In genomic region chr14:96584199-96584906, GRCh38 we compare ENCODE assay signal across 8 cellular contexts.
DNase-seq lines count a peak whose midpoint lies in the region; ATAC-seq and TF ChIP-seq lines count a peak whose summit lies in the region.

No MANE protein-coding gene starts in this region.

- DNase-seq in DMS53 (lab: John Stamatoyannopoulos, UW) (peak; percentile 78), SHP77 (lab: John Stamatoyannopoulos, UW) (peak; percentile 67 to 68), dorsolateral prefrontal cortex (peak in 1 of 10 donors; percentile 23), nephron progenitor cell (peak; percentile 79), mucosa of gallbladder (ENCODE audit: low spot score) (no peak)

- H3K36me3 Mint-ChIP-seq in nephron progenitor cell (ENCODE audit: low read depth) = no peaks in the 10 kb centered on the region

- no peak overlapping the region for H3K27ac Mint-ChIP-seq in nephron progenitor cell

- peak; percentile 73 for ATAC-seq in GM19438 (IDR thresholded peaks at IDR 0.05; ENCODE audit: low read depth, unreplicated experiment)
- ATAC-seq in GM18520 (IDR thresholded peaks at IDR 0.05; ENCODE audit: unreplicated experiment) = no peak

- H3K4me3 Mint-ChIP-seq in nephron progenitor cell = peak overlapping the region; percentile 46

- H3K9me3 ChIP-seq in HUES6 (ENCODE audit: control insufficient read depth, insufficient read depth, low read depth, low read length) = no peaks in the 10 kb centered on the region

- intact Hi-C loops in dorsolateral prefrontal cortex (cut with DNase I) = no loop called here

- TF ChIP-seq CTCF in dorsolateral prefrontal cortex (IDR thresholded peaks at IDR 0.05 in 54 of 56, conservative IDR thresholded peaks at IDR 0.05 in 2 of 56; ENCODE audit: low read depth in 1 of 56, partially characterized antibody in 56 of 56) = peak in 37 of 56 donors; percentile 8 to 57 (median 30)
- TF ChIP-seq CTCF in nephron progenitor cell (IDR thresholded peaks at IDR 0.05) = peak; percentile 81

- no peaks in the 10 kb centered on the region for H3K36me3 ChIP-seq in HUES6 (ENCODE audit: control insufficient read depth, insufficient read depth, low read length)

- peaks cover 13% of the 10 kb centered on the region for H3K4me1 ChIP-seq in HUES6 (ENCODE audit: control insufficient read depth, insufficient read depth, low read length)

- H3K4me3 ChIP-seq in HUES6 (ENCODE audit: low read depth, low read length) (peak overlapping the region; percentile 12; the same call in 1 of the 2 replicates), dorsolateral prefrontal cortex (no peak overlapping the region)

- H3K27ac ChIP-seq in HUES6 (ENCODE audit: low read depth, low read length) (no peak overlapping the region), dorsolateral prefrontal cortex (peak overlapping the region in 5 of 59 donors; percentile 3 to 26 (median 21))

- H3K4me1 Mint-ChIP-seq in nephron progenitor cell = peaks cover 79% of the 10 kb centered on the region

- no peaks in the 10 kb centered on the region for H3K9me3 Mint-ChIP-seq in nephron progenitor cell

- peaks cover 24% of the 10 kb centered on the region for H3K27me3 Mint-ChIP-seq in nephron progenitor cell (ENCODE audit: low read depth, poor library complexity)

- H3K27me3 ChIP-seq in HUES6 (ENCODE audit: control insufficient read depth, insufficient read depth, low read length) (no peaks in the 10 kb centered on the region), dorsolateral prefrontal cortex (peaks cover 0 to 43% (median 12%) of the 10 kb centered on the region in 45 donors)

- no peak overlapping the region for H3K9ac ChIP-seq in HUES6 (ENCODE audit: low read length)
